20 cellular contexts compared by ENCODE assay signal in the genomic region with DNA sequence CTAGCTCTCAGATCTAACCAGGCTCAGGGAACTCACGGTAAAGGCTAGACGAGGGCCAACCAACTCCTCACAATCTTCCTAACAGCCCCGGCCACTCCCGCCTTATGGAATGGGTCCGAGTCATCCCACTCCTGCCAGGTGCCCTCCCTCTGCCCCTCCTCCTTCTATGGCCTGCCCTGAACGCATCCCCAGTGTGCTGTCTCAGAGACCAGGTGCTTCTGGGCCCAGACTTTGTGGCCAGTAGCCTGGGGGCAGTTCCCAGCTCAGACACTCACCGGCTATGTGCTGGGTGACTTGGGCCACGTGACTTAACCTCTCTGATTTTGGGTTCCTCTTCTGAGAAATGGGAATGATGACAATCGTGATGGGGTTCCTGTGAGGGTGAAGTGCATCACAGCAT. TPM values are rescaled to one million over a fixed set of nuclear protein-coding genes. Genes with fewer than 3 reads are reported as not detected.
DNase-seq lines count a peak whose midpoint lies in the region; TF ChIP-seq lines count a peak whose summit lies in the region.
"Had no signal": no experiment of that assay in that cellular context is flagged by ENCODE, and none has a peak within 500 bp of the region (broad histone marks: within the 10 kb centered on the region; RNA-seq: fewer than 3 reads in every experiment).

No MANE protein-coding gene starts in this region.

- no peaks in the 10 kb centered on the region for H3K4me1 Mint-ChIP-seq in activated naive CD4-positive, alpha-beta T cell treated with anti-CD3 and anti-CD28 coated beads, Interleukin-2, amount 10 ng/mL, durations not matched to agents 7 days and 5 days
- H3K4me1 Mint-ChIP-seq in activated naive CD4-positive, alpha-beta T cell treated with anti-CD3 and anti-CD28 coated beads for 36 hours (ENCODE audit: low read depth): peaks cover 2% of the 10 kb centered on the region
- no peaks in the 10 kb centered on the region for H3K4me1 Mint-ChIP-seq in Caco-2 (ENCODE audit: low read depth, unreplicated experiment)
- H3K4me1 Mint-ChIP-seq: CD14-positive monocyte had no signal

- intact Hi-C loops in activated naive CD4-positive, alpha-beta T cell treated with anti-CD3 and anti-CD28 coated beads for 36 hours (cut with micrococcal nuclease): no loop called here
- intact Hi-C loops in spleen (cut with DNase I; ENCODE audit: low total_unique reads) (no loop called here), Caco-2 (cut with micrococcal nuclease; ENCODE audit: unreplicated experiment) (no loop called here)

- H3K4me3 ChIP-seq in spleen (no peak overlapping the region), mesenchymal stem cell (ENCODE audit: insufficient read depth in 1 of 2, low read depth in 1 of 2, low read length in 2 of 2) (no peak overlapping the region), Caco-2 (ENCODE audit: low read depth, low read length) (no peak overlapping the region)

- CTCF ChIA-PET in activated naive CD4-positive, alpha-beta T cell treated with anti-CD3 and anti-CD28 coated beads, Interleukin-2, amount 10 ng/mL, durations not matched to agents 7 days and 5 days (lab: Charles Lee): no interaction called here
- CTCF ChIA-PET in activated naive CD4-positive, alpha-beta T cell treated with anti-CD3 and anti-CD28 coated beads for 36 hours (lab: Charles Lee): no interaction called here
- CTCF ChIA-PET in Caco-2 (lab: Charles Lee): no interaction called here

- H4K91ac ChIP-seq in mesenchymal stem cell (ENCODE audit: low read length): no peak overlapping the region

- H3K18ac ChIP-seq in mesenchymal stem cell (ENCODE audit: low read depth in 1 of 2, low read length in 2 of 2): no peak overlapping the region

- no peak overlapping the region for H3K23ac ChIP-seq in mesenchymal stem cell (ENCODE audit: low read length in 2 of 2)

- POLR2A ChIA-PET in Caco-2 (lab: Charles Lee): no interaction called here

- H3K9me3 Mint-ChIP-seq in activated naive CD4-positive, alpha-beta T cell treated with anti-CD3 and anti-CD28 coated beads, Interleukin-2, amount 10 ng/mL, durations not matched to agents 7 days and 5 days: no peaks in the 10 kb centered on the region
- no peaks in the 10 kb centered on the region for H3K9me3 Mint-ChIP-seq in activated naive CD4-positive, alpha-beta T cell treated with anti-CD3 and anti-CD28 coated beads for 36 hours
- H3K9me3 Mint-ChIP-seq in Caco-2 (ENCODE audit: unreplicated experiment): no peaks in the 10 kb centered on the region

- peaks cover 13% of the 10 kb centered on the region for H3K27me3 Mint-ChIP-seq in activated naive CD4-positive, alpha-beta T cell treated with anti-CD3 and anti-CD28 coated beads, Interleukin-2, amount 10 ng/mL, durations not matched to agents 7 days and 5 days
- peaks cover 2% of the 10 kb centered on the region for H3K27me3 Mint-ChIP-seq in activated naive CD4-positive, alpha-beta T cell treated with anti-CD3 and anti-CD28 coated beads for 36 hours (ENCODE audit: low read depth)
- H3K27me3 Mint-ChIP-seq in Caco-2 (ENCODE audit: insufficient read depth, unreplicated experiment): no peaks in the 10 kb centered on the region

- peaks cover 2% of the 10 kb centered on the region for H3K79me1 ChIP-seq in mesenchymal stem cell (replicated peaks; ENCODE audit: low read length, poor library complexity, severe bottlenecking)

- no peak overlapping the region for H2BK12ac ChIP-seq in mesenchymal stem cell (ENCODE audit: low read length in 2 of 2)

- TF ChIP-seq CTCF in spleen (IDR thresholded peaks at IDR 0.05 in 8 of 11, conservative IDR thresholded peaks at IDR 0.05 in 3 of 11) (no peak), Caco-2 (IDR thresholded peaks at IDR 0.05; ENCODE audit: insufficient read depth in 1 of 2, low read depth in 1 of 2, low read length in 1 of 2, severe bottlenecking in 1 of 2, unreplicated experiment in 1 of 2) (no peak)

- no peak overlapping the region for H2AFZ ChIP-seq in mesenchymal stem cell (ENCODE audit: low read depth, low read length)

- H3K36me3 Mint-ChIP-seq in activated naive CD4-positive, alpha-beta T cell treated with anti-CD3 and anti-CD28 coated beads, Interleukin-2, amount 10 ng/mL, durations not matched to agents 7 days and 5 days: no peaks in the 10 kb centered on the region
- no peaks in the 10 kb centered on the region for H3K36me3 Mint-ChIP-seq in activated naive CD4-positive, alpha-beta T cell treated with anti-CD3 and anti-CD28 coated beads for 36 hours (ENCODE audit: low read depth)
- H3K36me3 Mint-ChIP-seq in Caco-2 (ENCODE audit: insufficient read depth, unreplicated experiment): no peaks in the 10 kb centered on the region
- H3K36me3 Mint-ChIP-seq: CD14-positive monocyte had no signal

- no peak overlapping the region for H2BK15ac ChIP-seq in mesenchymal stem cell (ENCODE audit: low read depth, poor library complexity, severe bottlenecking)

- no peaks in the 10 kb centered on the region for H3K4me1 ChIP-seq in spleen
- H3K4me1 ChIP-seq in mesenchymal stem cell (ENCODE audit: control insufficient read depth, insufficient read depth, low read depth, low read length): no peaks in the 10 kb centered on the region
- peaks cover 3% of the 10 kb centered on the region; the same call in 1 of the 2 replicates for H3K4me1 ChIP-seq in Caco-2

- WGBS in spleen, 5 donors: 74 to 91% (median 87%) methylated on average over 6 to 9 of the region's 9 CpGs
- WGBS in mesenchymal stem cell: 78% methylated on average over 9 of the region's 9 CpGs

- TF ChIP-seq POLR2A in spleen (IDR thresholded peaks at IDR 0.05): no peak

- no TSS peak for BruUV-seq in Caco-2 (replicated peaks; lab: Mats Ljungman, UMichigan)

- H2AK5ac ChIP-seq in mesenchymal stem cell (ENCODE audit: low read length, severe bottlenecking): no peak overlapping the region

- no peak overlapping the region for H3K4ac ChIP-seq in mesenchymal stem cell (ENCODE audit: low read depth in 1 of 2, low read length in 2 of 2)

- H4K8ac ChIP-seq in mesenchymal stem cell (ENCODE audit: low read length): no peak overlapping the region

- H3K27me3 ChIP-seq in spleen (replicated peaks in 1 of 7) (peaks cover 0 to 18% (median 0%) of the 10 kb centered on the region in 7 donors), mesenchymal stem cell (ENCODE audit: control insufficient read depth in 1 of 2, insufficient read depth in 1 of 2, low read length in 2 of 2) (no peaks in the 10 kb centered on the region), Caco-2 (replicated peaks; ENCODE audit: control insufficient read depth, insufficient read depth, low read length) (no peaks in the 10 kb centered on the region)

- no peak overlapping the region for H3K14ac ChIP-seq in mesenchymal stem cell (ENCODE audit: low read length in 2 of 2)

- no peak overlapping the region for H3K27ac Mint-ChIP-seq in activated naive CD4-positive, alpha-beta T cell treated with anti-CD3 and anti-CD28 coated beads, Interleukin-2, amount 10 ng/mL, durations not matched to agents 7 days and 5 days
- no peak overlapping the region for H3K27ac Mint-ChIP-seq in activated naive CD4-positive, alpha-beta T cell treated with anti-CD3 and anti-CD28 coated beads for 36 hours
- H3K27ac Mint-ChIP-seq in Caco-2 (ENCODE audit: unreplicated experiment): no peak overlapping the region
- H3K27ac Mint-ChIP-seq: B cell, CD14-positive monocyte had no signal

- no peak overlapping the region for H2BK5ac ChIP-seq in mesenchymal stem cell (ENCODE audit: low read depth, low read length, poor library complexity, severe bottlenecking)

- H3K36me3 ChIP-seq in spleen (peaks cover 0 to 26% (median 0%) of the 10 kb centered on the region in 6 donors), mesenchymal stem cell (ENCODE audit: control insufficient read depth in 1 of 2, insufficient read depth in 2 of 2, low read depth in 1 of 2, low read length in 2 of 2) (peaks cover 3 to 74% of the 10 kb centered on the region in 2 experiments), Caco-2 (ENCODE audit: control insufficient read depth, insufficient read depth, low read length) (no peaks in the 10 kb centered on the region)

- no peak overlapping the region for H2BK120ac ChIP-seq in mesenchymal stem cell (ENCODE audit: low read depth, low read length)

- H3K4me3 Mint-ChIP-seq in activated naive CD4-positive, alpha-beta T cell treated with anti-CD3 and anti-CD28 coated beads, Interleukin-2, amount 10 ng/mL, durations not matched to agents 7 days and 5 days: no peak overlapping the region
- H3K4me3 Mint-ChIP-seq in activated naive CD4-positive, alpha-beta T cell treated with anti-CD3 and anti-CD28 coated beads for 36 hours: no peak overlapping the region
- no peak overlapping the region for H3K4me3 Mint-ChIP-seq in Caco-2 (ENCODE audit: unreplicated experiment)
- H3K4me3 Mint-ChIP-seq: B cell, CD14-positive monocyte had no signal

- no peak overlapping the region for H3K4me2 ChIP-seq in mesenchymal stem cell (ENCODE audit: low read length, poor library complexity, severe bottlenecking)

- DNase-seq in activated naive CD4-positive, alpha-beta T cell treated with anti-CD3 and anti-CD28 coated beads, Interleukin-2, amount 10 ng/mL, durations not matched to agents 7 days and 5 days: peak; percentile 3
- no peak for DNase-seq in activated naive CD4-positive, alpha-beta T cell treated with anti-CD3 and anti-CD28 coated beads for 36 hours
- DNase-seq in NCI-H69 (lab: John Stamatoyannopoulos, UW): peak; percentile 70
- DNase-seq in hepatic stellate cell (ENCODE audit: low spot score): peak; percentile 6
- DNase-seq in spleen: peak; percentile 59
- no peak for DNase-seq in NCI-H446 (lab: John Stamatoyannopoulos, UW)
- no peak for DNase-seq in mesenchymal stem cell
- DNase-seq in Caco-2: no peak
- DNase-seq: DMS79, KG1, NCI-H1092 treated with DMSO at 0.1 percent for 48 hours, NCI-H1436 treated with DMSO at 0.1 percent for 48 hours, NCI-H1930, NCI-H345, NCI-H524 treated with DMSO at 0.1 percent for 48 hours, OCI-M1, SW 1271 had no signal

- no peaks in the 10 kb centered on the region for H3K9me3 ChIP-seq in spleen
- H3K9me3 ChIP-seq in mesenchymal stem cell (ENCODE audit: control insufficient read depth, low read length): no peaks in the 10 kb centered on the region
- no peaks in the 10 kb centered on the region for H3K9me3 ChIP-seq in Caco-2

- no peak overlapping the region for H3K9ac ChIP-seq in mesenchymal stem cell (ENCODE audit: low read length)

- H3K27ac ChIP-seq in spleen (no peak overlapping the region), mesenchymal stem cell (ENCODE audit: low read length, poor library complexity, severe bottlenecking) (no peak overlapping the region)

RNA-seq across cellular contexts. Expression of a gene that starts 22.5 kb away (rescaled TPM):
- total RNA-seq in activated naive CD4-positive, alpha-beta T cell treated with anti-CD3 and anti-CD28 coated beads for 36 hours: 1 to 10 TPM; 1.0 TPM
- total RNA-seq in spleen (10 to 100 TPM; 25.7 to 57.2 (median 49.3) TPM), Caco-2 (2022) (2.7 and 3.0 TPM in 2 replicates)
- polyA plus RNA-seq in spleen: 10 to 100 TPM; 20.3 to 24.4 (median 21.7) TPM
- polyA plus RNA-seq in mesenchymal stem cell (2013, experiment 1 of 2): 1.9 TPM
- 2.1 TPM for polyA plus RNA-seq in mesenchymal stem cell (2013, experiment 2 of 2)
- total RNA-seq: SK-MEL-5 had no signal

Comparison
In these comparisons a context has a peak if more than half of its experiments do, and no peak if none do; other contexts are left out.
1. DNase-seq: peak in activated naive CD4-positive, alpha-beta T cell treated with anti-CD3 and anti-CD28 coated beads, Interleukin-2, amount 10 ng/mL, durations not matched to agents 7 days and 5 days (single experiment), NCI-H69 (single experiment), hepatic stellate cell (single experiment) and spleen (single experiment); none in activated naive CD4-positive, alpha-beta T cell treated with anti-CD3 and anti-CD28 coated beads for 36 hours (single experiment), NCI-H446 (0 of 2), mesenchymal stem cell (single experiment) and Caco-2 (0 of 2).